ENCODE assay signal across 1 cellular context in genomic region chr1:94384485-94385353, GRCh38.
TF ChIP-seq lines count a peak whose summit lies in the region.

No MANE protein-coding gene starts in this region.

TF ChIP-seq in endothelial cell of umbilical vein, 7 proteins besides CTCF, POLR2A, EP300 and RAD21:
- TF ChIP-seq GATA2 (IDR thresholded peaks at IDR 0.05; ENCODE audit: insufficient read depth, insufficient read length, low read depth, low read length), result peak; percentile 12
- no peak for TF ChIP-seq EZH2 (IDR thresholded peaks at IDR 0.05; ENCODE audit: borderline replicate concordance, low read depth, low read length, severe bottlenecking)
TF ChIP-seq in endothelial cell of umbilical vein: peak in this region for 1.
